12 cellular contexts compared by ENCODE assay signal in genomic region chr11:64644348-64645242, GRCh38. TPM values are rescaled to one million over a fixed set of nuclear protein-coding genes. Genes with fewer than 3 reads are reported as not detected.
DNase-seq lines count a peak whose midpoint lies in the region; ATAC-seq and TF ChIP-seq lines count a peak whose summit lies in the region.
"Had no signal": no experiment of that assay in that cellular context is flagged by ENCODE, and none has a peak within 500 bp of the region (broad histone marks: within the 10 kb centered on the region; RNA-seq: fewer than 3 reads in every experiment).

No MANE protein-coding gene starts in this region.

- no peaks in the 10 kb centered on the region for H3K9me2 ChIP-seq in Loucy (replicated peaks; ENCODE audit: low read depth, low read length)

- no peaks in the 10 kb centered on the region for H3K36me3 Mint-ChIP-seq in chondrocyte (ENCODE audit: low read depth)

- H3K4me2 ChIP-seq in Loucy (ENCODE audit: low read depth, low read length, poor library complexity, severe bottlenecking), result peak overlapping the region; percentile 80

- peak overlapping the region; percentile 79 for H3K9ac ChIP-seq in Loucy (ENCODE audit: low read depth, low read length, poor library complexity, severe bottlenecking)

- H3K27me3 ChIP-seq in Loucy (ENCODE audit: insufficient read depth, low read length, poor library complexity, severe bottlenecking) (no peaks in the 10 kb centered on the region), suprapubic skin (peaks cover 78% of the 10 kb centered on the region)

- no peak for TF ChIP-seq EP300 in suprapubic skin (IDR thresholded peaks at IDR 0.05)

- no peak overlapping the region for H3K27ac ChIP-seq in suprapubic skin

- WGBS in suprapubic skin, result 25% methylated on average over 14 of the region's 14 CpGs

- H3K9me3 Mint-ChIP-seq in chondrocyte (ENCODE audit: low read depth), result no peaks in the 10 kb centered on the region

- peaks cover 40% of the 10 kb centered on the region for H3K79me2 ChIP-seq in Loucy (ENCODE audit: insufficient read depth, low read length)

- DNase-seq in NOMO-1 treated with DMSO at 0.1 percent for 48 hours (lab: John Stamatoyannopoulos, UW; ENCODE audit: unreplicated experiment), result peak; percentile 14
- no peak for DNase-seq in NOMO-1 treated with dmso at 0.1 percent for 144 hours (lab: John Stamatoyannopoulos, UW; ENCODE audit: unreplicated experiment)
- no peak for DNase-seq in chondrocyte (ENCODE audit: low spot score)
- DNase-seq in retinal pigment epithelial cell (ENCODE audit: low read depth), result no peak
- no peak for DNase-seq in suprapubic skin (ENCODE audit: low spot score in 2 of 2)
- DNase-seq: NCI-H1048 had no signal

- H3K4me1 ChIP-seq in Loucy (ENCODE audit: insufficient read depth, low read length, poor library complexity, severe bottlenecking) (peaks cover 70% of the 10 kb centered on the region), suprapubic skin (peaks cover 16% of the 10 kb centered on the region)

- H3K27ac Mint-ChIP-seq in chondrocyte (ENCODE audit: unreplicated experiment), result no peak overlapping the region

- no peaks in the 10 kb centered on the region for H3K36me3 ChIP-seq in Loucy (ENCODE audit: insufficient read depth, low read length)
- no peaks in the 10 kb centered on the region for H3K36me3 ChIP-seq in suprapubic skin

- H3K4me3 ChIP-seq in Loucy (ENCODE audit: low read length, poor library complexity, severe bottlenecking), result peak overlapping the region; percentile 77
- no peak overlapping the region for H3K4me3 ChIP-seq in retinal pigment epithelial cell (ENCODE audit: low read length)
- no peak overlapping the region for H3K4me3 ChIP-seq in suprapubic skin

- peaks cover 3% of the 10 kb centered on the region for H3K4me1 Mint-ChIP-seq in chondrocyte (ENCODE audit: low read depth)

- no peaks in the 10 kb centered on the region for H3F3A ChIP-seq in Loucy (ENCODE audit: low read depth)

- H4K20me1 ChIP-seq in Loucy (ENCODE audit: insufficient read depth, low read length, poor library complexity, severe bottlenecking), result peaks cover 23% of the 10 kb centered on the region

- no peak for TF ChIP-seq POLR2A in suprapubic skin (IDR thresholded peaks at IDR 0.05)

- peak; percentile 58 for TF ChIP-seq CTCF in Loucy (conservative IDR thresholded peaks at IDR 0.05; ENCODE audit: low read length)
- peak; percentile 36 for TF ChIP-seq CTCF in chondrocyte (IDR thresholded peaks at IDR 0.05)
- peak; percentile 29 for TF ChIP-seq CTCF in retinal pigment epithelial cell (conservative IDR thresholded peaks at IDR 0.05; ENCODE audit: low read depth, low read length)
- TF ChIP-seq CTCF in suprapubic skin (IDR thresholded peaks at IDR 0.05), result no peak

- no peak overlapping the region for H2AFZ ChIP-seq in Loucy (ENCODE audit: low read length)

- no peaks in the 10 kb centered on the region for H3K9me3 ChIP-seq in Loucy (ENCODE audit: insufficient read depth, low read depth, low read length)
- no peaks in the 10 kb centered on the region for H3K9me3 ChIP-seq in suprapubic skin

- peaks cover 38% of the 10 kb centered on the region for H3K27me3 Mint-ChIP-seq in chondrocyte (ENCODE audit: low read depth)

- H3K4me3 Mint-ChIP-seq in chondrocyte (ENCODE audit: unreplicated experiment), result no peak overlapping the region

- ATAC-seq in GM18858 (IDR thresholded peaks at IDR 0.05; ENCODE audit: unreplicated experiment), result no peak
- no peak for ATAC-seq in HG03135 (IDR thresholded peaks at IDR 0.05; ENCODE audit: unreplicated experiment)

RNA-seq across cellular contexts. Expression of gene SLC22A12, which starts 53.6 kb away (rescaled TPM):
- total RNA-seq in chondrocyte (not detected in 3 replicates), suprapubic skin (not detected)
- total RNA-seq: dermis microvascular lymphatic vessel endothelial cell, pulmonary artery endothelial cell, SK-MEL-5 had no signal

Comparison
In these comparisons a context has a peak if more than half of its experiments do, and no peak if none do; other contexts are left out.
1. CTCF ChIP-seq: peak in Loucy (single experiment), chondrocyte (single experiment) and retinal pigment epithelial cell (single experiment); none in suprapubic skin (0 of 2).